Comparison of ENCODE assay signal across 1 cellular context in the genomic region with DNA sequence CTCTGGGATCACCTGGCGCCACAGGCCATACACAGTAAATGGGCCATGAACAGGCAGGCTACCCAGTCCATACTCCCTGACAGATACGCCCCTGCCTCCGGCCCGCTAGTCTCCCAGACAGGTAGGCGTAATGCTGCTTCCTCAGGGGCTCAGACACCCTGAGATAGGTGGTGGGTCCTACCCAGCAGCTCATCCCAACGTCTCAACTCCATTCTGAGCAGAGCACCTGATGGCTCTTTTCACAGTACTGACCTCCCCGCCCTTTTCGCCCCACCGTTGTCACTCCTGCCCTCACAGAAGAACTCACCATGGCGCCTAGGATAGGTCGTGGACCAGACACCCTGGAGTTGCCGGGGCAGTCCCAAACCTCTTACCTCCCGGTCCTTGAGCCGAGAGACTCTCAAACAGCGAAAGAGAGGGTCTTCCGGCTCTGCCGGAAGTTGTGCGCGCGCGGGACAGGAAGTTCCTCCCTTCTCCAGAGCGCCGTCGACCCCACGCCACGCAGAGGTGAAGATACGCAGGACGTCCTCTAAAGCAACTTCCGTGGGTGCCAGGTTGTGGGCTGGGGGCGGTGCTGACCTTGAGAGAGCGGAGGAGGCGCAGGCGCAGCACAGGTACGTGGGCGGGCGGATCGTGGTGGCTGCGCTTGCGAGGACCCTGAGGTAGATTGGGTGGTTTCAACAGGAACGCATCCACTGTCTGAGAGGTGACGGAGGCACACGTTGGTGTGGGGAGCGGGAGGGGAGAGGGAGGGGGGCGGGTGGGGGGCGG.
TF ChIP-seq lines count a peak whose summit lies in the region.

A gene (minus strand): TSS at position 432 of the 771 bp plus-strand sequence. CDS start 122 bp downstream, at position 310.

TF ChIP-seq in GM12878, 131 proteins besides CTCF, POLR2A, EP300 and RAD21 (continued from another document and continues in another):
- TF ChIP-seq, protein P1, sequence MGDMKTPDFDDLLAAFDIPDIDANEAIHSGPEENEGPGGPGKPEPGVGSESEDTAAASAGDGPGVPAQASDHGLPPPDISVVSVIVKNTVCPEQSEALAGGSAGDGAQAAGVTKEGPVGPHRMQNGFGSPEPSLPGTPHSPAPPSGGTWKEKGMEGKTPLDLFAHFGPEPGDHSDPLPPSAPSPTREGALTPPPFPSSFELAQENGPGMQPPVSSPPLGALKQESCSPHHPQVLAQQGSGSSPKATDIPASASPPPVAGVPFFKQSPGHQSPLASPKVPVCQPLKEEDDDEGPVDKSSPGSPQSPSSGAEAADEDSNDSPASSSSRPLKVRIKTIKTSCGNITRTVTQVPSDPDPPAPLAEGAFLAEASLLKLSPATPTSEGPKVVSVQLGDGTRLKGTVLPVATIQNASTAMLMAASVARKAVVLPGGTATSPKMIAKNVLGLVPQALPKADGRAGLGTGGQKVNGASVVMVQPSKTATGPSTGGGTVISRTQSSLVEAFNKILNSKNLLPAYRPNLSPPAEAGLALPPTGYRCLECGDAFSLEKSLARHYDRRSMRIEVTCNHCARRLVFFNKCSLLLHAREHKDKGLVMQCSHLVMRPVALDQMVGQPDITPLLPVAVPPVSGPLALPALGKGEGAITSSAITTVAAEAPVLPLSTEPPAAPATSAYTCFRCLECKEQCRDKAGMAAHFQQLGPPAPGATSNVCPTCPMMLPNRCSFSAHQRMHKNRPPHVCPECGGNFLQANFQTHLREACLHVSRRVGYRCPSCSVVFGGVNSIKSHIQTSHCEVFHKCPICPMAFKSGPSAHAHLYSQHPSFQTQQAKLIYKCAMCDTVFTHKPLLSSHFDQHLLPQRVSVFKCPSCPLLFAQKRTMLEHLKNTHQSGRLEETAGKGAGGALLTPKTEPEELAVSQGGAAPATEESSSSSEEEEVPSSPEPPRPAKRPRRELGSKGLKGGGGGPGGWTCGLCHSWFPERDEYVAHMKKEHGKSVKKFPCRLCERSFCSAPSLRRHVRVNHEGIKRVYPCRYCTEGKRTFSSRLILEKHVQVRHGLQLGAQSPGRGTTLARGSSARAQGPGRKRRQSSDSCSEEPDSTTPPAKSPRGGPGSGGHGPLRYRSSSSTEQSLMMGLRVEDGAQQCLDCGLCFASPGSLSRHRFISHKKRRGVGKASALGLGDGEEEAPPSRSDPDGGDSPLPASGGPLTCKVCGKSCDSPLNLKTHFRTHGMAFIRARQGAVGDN (IDR thresholded peaks at IDR 0.05), result peak; percentile 82
- peak; percentile 49; the same call in 1 of the 2 replicates for TF ChIP-seq ZNF207 (IDR thresholded peaks at IDR 0.05; ENCODE audit: borderline replicate concordance)
- TF ChIP-seq YY1 (IDR thresholded peaks at IDR 0.05; ENCODE audit: low read depth, low read length), result no peak; the same call in 1 of the 2 replicates
- peak; percentile 74 for TF ChIP-seq HCFC1 (IDR thresholded peaks at IDR 0.05; ENCODE audit: low read length)
- no peak for TF ChIP-seq TCF3 (IDR thresholded peaks at IDR 0.05; ENCODE audit: borderline replicate concordance, insufficient read depth, low read depth, low read length)
- TF ChIP-seq, protein P2, sequence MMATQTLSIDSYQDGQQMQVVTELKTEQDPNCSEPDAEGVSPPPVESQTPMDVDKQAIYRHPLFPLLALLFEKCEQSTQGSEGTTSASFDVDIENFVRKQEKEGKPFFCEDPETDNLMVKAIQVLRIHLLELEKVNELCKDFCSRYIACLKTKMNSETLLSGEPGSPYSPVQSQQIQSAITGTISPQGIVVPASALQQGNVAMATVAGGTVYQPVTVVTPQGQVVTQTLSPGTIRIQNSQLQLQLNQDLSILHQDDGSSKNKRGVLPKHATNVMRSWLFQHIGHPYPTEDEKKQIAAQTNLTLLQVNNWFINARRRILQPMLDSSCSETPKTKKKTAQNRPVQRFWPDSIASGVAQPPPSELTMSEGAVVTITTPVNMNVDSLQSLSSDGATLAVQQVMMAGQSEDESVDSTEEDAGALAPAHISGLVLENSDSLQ (IDR thresholded peaks at IDR 0.05), result peak; percentile 61
- TF ChIP-seq, protein P3, sequence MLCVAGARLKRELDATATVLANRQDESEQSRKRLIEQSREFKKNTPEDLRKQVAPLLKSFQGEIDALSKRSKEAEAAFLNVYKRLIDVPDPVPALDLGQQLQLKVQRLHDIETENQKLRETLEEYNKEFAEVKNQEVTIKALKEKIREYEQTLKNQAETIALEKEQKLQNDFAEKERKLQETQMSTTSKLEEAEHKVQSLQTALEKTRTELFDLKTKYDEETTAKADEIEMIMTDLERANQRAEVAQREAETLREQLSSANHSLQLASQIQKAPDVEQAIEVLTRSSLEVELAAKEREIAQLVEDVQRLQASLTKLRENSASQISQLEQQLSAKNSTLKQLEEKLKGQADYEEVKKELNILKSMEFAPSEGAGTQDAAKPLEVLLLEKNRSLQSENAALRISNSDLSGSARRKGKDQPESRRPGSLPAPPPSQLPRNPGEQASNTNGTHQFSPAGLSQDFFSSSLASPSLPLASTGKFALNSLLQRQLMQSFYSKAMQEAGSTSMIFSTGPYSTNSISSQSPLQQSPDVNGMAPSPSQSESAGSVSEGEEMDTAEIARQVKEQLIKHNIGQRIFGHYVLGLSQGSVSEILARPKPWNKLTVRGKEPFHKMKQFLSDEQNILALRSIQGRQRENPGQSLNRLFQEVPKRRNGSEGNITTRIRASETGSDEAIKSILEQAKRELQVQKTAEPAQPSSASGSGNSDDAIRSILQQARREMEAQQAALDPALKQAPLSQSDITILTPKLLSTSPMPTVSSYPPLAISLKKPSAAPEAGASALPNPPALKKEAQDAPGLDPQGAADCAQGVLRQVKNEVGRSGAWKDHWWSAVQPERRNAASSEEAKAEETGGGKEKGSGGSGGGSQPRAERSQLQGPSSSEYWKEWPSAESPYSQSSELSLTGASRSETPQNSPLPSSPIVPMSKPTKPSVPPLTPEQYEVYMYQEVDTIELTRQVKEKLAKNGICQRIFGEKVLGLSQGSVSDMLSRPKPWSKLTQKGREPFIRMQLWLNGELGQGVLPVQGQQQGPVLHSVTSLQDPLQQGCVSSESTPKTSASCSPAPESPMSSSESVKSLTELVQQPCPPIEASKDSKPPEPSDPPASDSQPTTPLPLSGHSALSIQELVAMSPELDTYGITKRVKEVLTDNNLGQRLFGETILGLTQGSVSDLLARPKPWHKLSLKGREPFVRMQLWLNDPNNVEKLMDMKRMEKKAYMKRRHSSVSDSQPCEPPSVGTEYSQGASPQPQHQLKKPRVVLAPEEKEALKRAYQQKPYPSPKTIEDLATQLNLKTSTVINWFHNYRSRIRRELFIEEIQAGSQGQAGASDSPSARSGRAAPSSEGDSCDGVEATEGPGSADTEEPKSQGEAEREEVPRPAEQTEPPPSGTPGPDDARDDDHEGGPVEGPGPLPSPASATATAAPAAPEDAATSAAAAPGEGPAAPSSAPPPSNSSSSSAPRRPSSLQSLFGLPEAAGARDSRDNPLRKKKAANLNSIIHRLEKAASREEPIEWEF (IDR thresholded peaks at IDR 0.05; ENCODE audit: insufficient replicate concordance, low read depth, low read length), result no peak
- TF ChIP-seq TBL1XR1 (IDR thresholded peaks at IDR 0.05; ENCODE audit: low read depth, low read length), result peak; percentile 14; the same call in 1 of the 2 replicates
- TF ChIP-seq NFXL1 (IDR thresholded peaks at IDR 0.05; ENCODE audit: borderline replicate concordance), result no peak
- TF ChIP-seq SMC3 (IDR thresholded peaks at IDR 0.05; ENCODE audit: borderline replicate concordance, low read length), result no peak
- TF ChIP-seq CHD4 (IDR thresholded peaks at IDR 0.05), result no peak
- TF ChIP-seq SRF (IDR thresholded peaks at IDR 0.05; ENCODE audit: low read depth in 2 of 2, low read length in 2 of 2), result 0 out of 4 replicates have a peak, but pooled peaks of 1 of the 2 experiments have one; percentile 18
- TF ChIP-seq WRNIP1 (IDR thresholded peaks at IDR 0.05; ENCODE audit: borderline replicate concordance, low read depth, low read length), result no peak
- no peak for TF ChIP-seq SUPT20H (IDR thresholded peaks at IDR 0.05; ENCODE audit: borderline replicate concordance, control insufficient read depth, low read depth, low read length)
- TF ChIP-seq RFX5 (IDR thresholded peaks at IDR 0.05; ENCODE audit: low read depth, low read length), result no peak
- TF ChIP-seq SIX5 (IDR thresholded peaks at IDR 0.05; ENCODE audit: low read depth, low read length, severe bottlenecking), result peak; percentile 45
- TF ChIP-seq PML (IDR thresholded peaks at IDR 0.05; ENCODE audit: low read length), result peak; percentile 92
- TF ChIP-seq, protein P4, sequence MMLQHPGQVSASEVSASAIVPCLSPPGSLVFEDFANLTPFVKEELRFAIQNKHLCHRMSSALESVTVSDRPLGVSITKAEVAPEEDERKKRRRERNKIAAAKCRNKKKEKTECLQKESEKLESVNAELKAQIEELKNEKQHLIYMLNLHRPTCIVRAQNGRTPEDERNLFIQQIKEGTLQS (IDR thresholded peaks at IDR 0.05; ENCODE audit: borderline replicate concordance, extremely low read depth, low read depth, low read length), result no peak
- 0 out of 2 replicates have a peak, but pooled peaks have one; percentile 66 for TF ChIP-seq LARP7 (IDR thresholded peaks at IDR 0.05)
- no peak for TF ChIP-seq EED (IDR thresholded peaks at IDR 0.05; ENCODE audit: low read depth)
- TF ChIP-seq POLR2AphosphoS5 (IDR thresholded peaks at IDR 0.05; ENCODE audit: low read length), result peak; percentile 84
- peak; percentile 76 for TF ChIP-seq NRF1 (conservative IDR thresholded peaks at IDR 0.05; ENCODE audit: low read depth, low read length)
- TF ChIP-seq HDGF (IDR thresholded peaks at IDR 0.05), result no peak
- TF ChIP-seq POU2F2 (IDR thresholded peaks at IDR 0.05; ENCODE audit: borderline replicate concordance, low read depth, low read length), result 0 out of 3 replicates have a peak, but pooled peaks have one; percentile 7
- peak; percentile 63 for TF ChIP-seq MXI1 (IDR thresholded peaks at IDR 0.05; ENCODE audit: low read depth, low read length)
- TF ChIP-seq BHLHE40 (IDR thresholded peaks at IDR 0.05; ENCODE audit: borderline replicate concordance in 1 of 2, low read depth in 2 of 2, low read length in 1 of 2), result peak in 1 of 2 experiments; percentile 53; a peak in 1 of 4 replicates
- TF ChIP-seq, protein P5, sequence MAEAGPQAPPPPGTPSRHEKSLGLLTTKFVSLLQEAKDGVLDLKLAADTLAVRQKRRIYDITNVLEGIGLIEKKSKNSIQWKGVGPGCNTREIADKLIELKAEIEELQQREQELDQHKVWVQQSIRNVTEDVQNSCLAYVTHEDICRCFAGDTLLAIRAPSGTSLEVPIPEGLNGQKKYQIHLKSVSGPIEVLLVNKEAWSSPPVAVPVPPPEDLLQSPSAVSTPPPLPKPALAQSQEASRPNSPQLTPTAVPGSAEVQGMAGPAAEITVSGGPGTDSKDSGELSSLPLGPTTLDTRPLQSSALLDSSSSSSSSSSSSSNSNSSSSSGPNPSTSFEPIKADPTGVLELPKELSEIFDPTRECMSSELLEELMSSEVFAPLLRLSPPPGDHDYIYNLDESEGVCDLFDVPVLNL (IDR thresholded peaks at IDR 0.05; ENCODE audit: low read depth, low read length), result no peak
- TF ChIP-seq, protein P6, sequence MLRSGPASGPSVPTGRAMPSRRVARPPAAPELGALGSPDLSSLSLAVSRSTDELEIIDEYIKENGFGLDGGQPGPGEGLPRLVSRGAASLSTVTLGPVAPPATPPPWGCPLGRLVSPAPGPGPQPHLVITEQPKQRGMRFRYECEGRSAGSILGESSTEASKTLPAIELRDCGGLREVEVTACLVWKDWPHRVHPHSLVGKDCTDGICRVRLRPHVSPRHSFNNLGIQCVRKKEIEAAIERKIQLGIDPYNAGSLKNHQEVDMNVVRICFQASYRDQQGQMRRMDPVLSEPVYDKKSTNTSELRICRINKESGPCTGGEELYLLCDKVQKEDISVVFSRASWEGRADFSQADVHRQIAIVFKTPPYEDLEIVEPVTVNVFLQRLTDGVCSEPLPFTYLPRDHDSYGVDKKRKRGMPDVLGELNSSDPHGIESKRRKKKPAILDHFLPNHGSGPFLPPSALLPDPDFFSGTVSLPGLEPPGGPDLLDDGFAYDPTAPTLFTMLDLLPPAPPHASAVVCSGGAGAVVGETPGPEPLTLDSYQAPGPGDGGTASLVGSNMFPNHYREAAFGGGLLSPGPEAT (IDR thresholded peaks at IDR 0.05; ENCODE audit: low read depth), result peak; percentile 36; the same call in 1 of the 2 replicates
- TF ChIP-seq IKZF1 (conservative IDR thresholded peaks at IDR 0.05), result peak; percentile 76
- TF ChIP-seq MYB (IDR thresholded peaks at IDR 0.05; ENCODE audit: borderline replicate concordance, low read depth, low read length), result no peak
- TF ChIP-seq HDAC2 (IDR thresholded peaks at IDR 0.05), result no peak
- TF ChIP-seq DPF2 (IDR thresholded peaks at IDR 0.05), result 0 out of 2 replicates have a peak, but pooled peaks have one; percentile 19
- TF ChIP-seq, protein P7, sequence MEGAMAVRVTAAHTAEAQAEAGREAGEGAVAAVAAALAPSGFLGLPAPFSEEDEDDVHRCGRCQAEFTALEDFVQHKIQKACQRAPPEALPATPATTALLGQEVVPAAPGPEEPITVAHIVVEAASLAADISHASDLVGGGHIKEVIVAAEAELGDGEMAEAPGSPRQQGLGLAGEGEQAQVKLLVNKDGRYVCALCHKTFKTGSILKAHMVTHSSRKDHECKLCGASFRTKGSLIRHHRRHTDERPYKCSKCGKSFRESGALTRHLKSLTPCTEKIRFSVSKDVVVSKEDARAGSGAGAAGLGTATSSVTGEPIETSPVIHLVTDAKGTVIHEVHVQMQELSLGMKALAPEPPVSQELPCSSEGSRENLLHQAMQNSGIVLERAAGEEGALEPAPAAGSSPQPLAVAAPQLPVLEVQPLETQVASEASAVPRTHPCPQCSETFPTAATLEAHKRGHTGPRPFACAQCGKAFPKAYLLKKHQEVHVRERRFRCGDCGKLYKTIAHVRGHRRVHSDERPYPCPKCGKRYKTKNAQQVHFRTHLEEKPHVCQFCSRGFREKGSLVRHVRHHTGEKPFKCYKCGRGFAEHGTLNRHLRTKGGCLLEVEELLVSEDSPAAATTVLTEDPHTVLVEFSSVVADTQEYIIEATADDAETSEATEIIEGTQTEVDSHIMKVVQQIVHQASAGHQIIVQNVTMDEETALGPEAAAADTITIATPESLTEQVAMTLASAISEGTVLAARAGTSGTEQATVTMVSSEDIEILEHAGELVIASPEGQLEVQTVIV (IDR thresholded peaks at IDR 0.05; ENCODE audit: borderline replicate concordance, partially characterized antibody), result peak; percentile 33
- TF ChIP-seq, protein P8, sequence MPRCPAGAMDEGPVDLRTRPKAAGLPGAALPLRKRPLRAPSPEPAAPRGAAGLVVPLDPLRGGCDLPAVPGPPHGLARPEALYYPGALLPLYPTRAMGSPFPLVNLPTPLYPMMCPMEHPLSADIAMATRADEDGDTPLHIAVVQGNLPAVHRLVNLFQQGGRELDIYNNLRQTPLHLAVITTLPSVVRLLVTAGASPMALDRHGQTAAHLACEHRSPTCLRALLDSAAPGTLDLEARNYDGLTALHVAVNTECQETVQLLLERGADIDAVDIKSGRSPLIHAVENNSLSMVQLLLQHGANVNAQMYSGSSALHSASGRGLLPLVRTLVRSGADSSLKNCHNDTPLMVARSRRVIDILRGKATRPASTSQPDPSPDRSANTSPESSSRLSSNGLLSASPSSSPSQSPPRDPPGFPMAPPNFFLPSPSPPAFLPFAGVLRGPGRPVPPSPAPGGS (IDR thresholded peaks at IDR 0.05; ENCODE audit: borderline replicate concordance, insufficient read depth, low read depth, low read length, poor library complexity, severe bottlenecking), result no peak
- peak; percentile 76; the same call in 1 of the 2 replicates for TF ChIP-seq BACH1 (IDR thresholded peaks at IDR 0.05; ENCODE audit: borderline replicate concordance)
